In genomic region chr1:235888119-235888643, GRCh38 we compare ENCODE assay signal across 8 cellular contexts. TPM values are rescaled to one million over a fixed set of nuclear protein-coding genes. Genes with fewer than 3 reads are reported as not detected.
DNase-seq lines count a peak whose midpoint lies in the region; ATAC-seq, FAIRE-seq and TF ChIP-seq lines count a peak whose summit lies in the region.

No MANE protein-coding gene starts in this region.

- H3K4me1 ChIP-seq in esophagus squamous epithelium (peaks cover 4 to 17% (median 15%) of the 10 kb centered on the region in 3 donors), suprapubic skin (peaks cover 7% of the 10 kb centered on the region)

- no peak for TF ChIP-seq EP300 in suprapubic skin (IDR thresholded peaks at IDR 0.05)

- FAIRE-seq in GM12891 (lab: Jason Lieb, UNC): peak; percentile 87

- WGBS in esophagus squamous epithelium, 2 donors: 38 to 40% methylated on average over 8 of the region's 8 CpGs
- 78% methylated on average over 8 of the region's 8 CpGs for WGBS in suprapubic skin

- no peaks in the 10 kb centered on the region for H3K36me3 ChIP-seq in esophagus squamous epithelium
- H3K36me3 ChIP-seq in suprapubic skin: no peaks in the 10 kb centered on the region

- H3K27me3 ChIP-seq in esophagus squamous epithelium (no peaks in the 10 kb centered on the region), suprapubic skin (no peaks in the 10 kb centered on the region)

- peak; percentile 74 for ATAC-seq in GM21737 (IDR thresholded peaks at IDR 0.05; ENCODE audit: unreplicated experiment)
- ATAC-seq in SK-N-SH treated with all-trans-retinoic acid at 6 μM for 48 hours: no peak

- H3K9me3 ChIP-seq in esophagus squamous epithelium (no peaks in the 10 kb centered on the region), suprapubic skin (no peaks in the 10 kb centered on the region)

- H3K27ac ChIP-seq in esophagus squamous epithelium (peak overlapping the region in 3 of 4 donors; percentile 20 to 58 (median 57)), suprapubic skin (no peak overlapping the region)

- intact Hi-C loops in esophagus squamous epithelium (cut with DNase I): no loop called here

- TF ChIP-seq POLR2A in GM12891 (IDR thresholded peaks at IDR 0.05; ENCODE audit: low read depth, low read length) (no peak), esophagus squamous epithelium (IDR thresholded peaks at IDR 0.05) (no peak), suprapubic skin (IDR thresholded peaks at IDR 0.05) (no peak)

- H3K4me3 ChIP-seq in esophagus squamous epithelium: peak overlapping the region in 1 of 4 donors; percentile 40
- H3K4me3 ChIP-seq in suprapubic skin: no peak overlapping the region

- TF ChIP-seq CTCF in esophagus squamous epithelium (IDR thresholded peaks at IDR 0.05) (no peak), suprapubic skin (IDR thresholded peaks at IDR 0.05) (no peak)

- DNase-seq in GM12891 (ENCODE audit: insufficient read length, low spot score) (no peak), T follicular helper cell (ENCODE audit: low read depth) (peak; percentile 3), esophagus squamous epithelium (lab: John Stamatoyannopoulos, UW) (no peak), DMS53 treated with DMSO at 0.1 percent for 48 hours (lab: John Stamatoyannopoulos, UW; ENCODE audit: unreplicated experiment) (no peak), GM03348 (ENCODE audit: low spot score) (no peak), suprapubic skin (ENCODE audit: low spot score in 2 of 2) (no peak)

TF ChIP-seq in GM12891, 5 proteins besides CTCF, POLR2A, EP300 and RAD21:
- TF ChIP-seq POU2F2 (IDR thresholded peaks at IDR 0.05; ENCODE audit: low read depth, low read length) (no peak), SPI1 (IDR thresholded peaks at IDR 0.05; ENCODE audit: low read depth, low read length) (peak; percentile 59), TAF1 (IDR thresholded peaks at IDR 0.05; ENCODE audit: low read depth, low read length) (no peak)

TF ChIP-seq in SK-N-SH treated with all-trans-retinoic acid at 6 μM for 48 hours, 23 proteins besides CTCF, POLR2A, EP300 and RAD21:
- TF ChIP-seq POU6F1 (CRISPR knock-in tag; IDR thresholded peaks at IDR 0.05; ENCODE audit: borderline replicate concordance, low read depth) (no peak), ZNF8 (CRISPR knock-in tag; IDR thresholded peaks at IDR 0.05) (no peak), TOX (CRISPR knock-in tag; IDR thresholded peaks at IDR 0.05; ENCODE audit: borderline replicate concordance) (no peak), ZC3H10 (CRISPR knock-in tag; IDR thresholded peaks at IDR 0.05) (no peak), TSHZ2 (CRISPR knock-in tag; IDR thresholded peaks at IDR 0.05) (no peak), ZFP3 (CRISPR knock-in tag; IDR thresholded peaks at IDR 0.05) (no peak), ISL1 (CRISPR knock-in tag; IDR thresholded peaks at IDR 0.05) (no peak), BACH2 (CRISPR knock-in tag; IDR thresholded peaks at IDR 0.05; ENCODE audit: borderline replicate concordance) (no peak), TCF4 (CRISPR knock-in tag; IDR thresholded peaks at IDR 0.05; ENCODE audit: borderline replicate concordance) (no peak), CREB5 (CRISPR knock-in tag; IDR thresholded peaks at IDR 0.05; ENCODE audit: low read depth) (no peak), RARB (CRISPR knock-in tag; IDR thresholded peaks at IDR 0.05) (no peak), ZNF565 (CRISPR knock-in tag; conservative IDR thresholded peaks at IDR 0.05; ENCODE audit: low read depth) (no peak), SNAI2 (CRISPR knock-in tag; IDR thresholded peaks at IDR 0.05) (no peak), ARNTL (CRISPR knock-in tag; IDR thresholded peaks at IDR 0.05; ENCODE audit: borderline replicate concordance, low read depth) (no peak), CSRNP3 (CRISPR knock-in tag; IDR thresholded peaks at IDR 0.05) (no peak), ESRRG (CRISPR knock-in tag; IDR thresholded peaks at IDR 0.05) (no peak), ZNF70 (CRISPR knock-in tag; IDR thresholded peaks at IDR 0.05) (no peak), OSR1 (CRISPR knock-in tag; IDR thresholded peaks at IDR 0.05) (no peak)
- TF ChIP-seq, protein P1, sequence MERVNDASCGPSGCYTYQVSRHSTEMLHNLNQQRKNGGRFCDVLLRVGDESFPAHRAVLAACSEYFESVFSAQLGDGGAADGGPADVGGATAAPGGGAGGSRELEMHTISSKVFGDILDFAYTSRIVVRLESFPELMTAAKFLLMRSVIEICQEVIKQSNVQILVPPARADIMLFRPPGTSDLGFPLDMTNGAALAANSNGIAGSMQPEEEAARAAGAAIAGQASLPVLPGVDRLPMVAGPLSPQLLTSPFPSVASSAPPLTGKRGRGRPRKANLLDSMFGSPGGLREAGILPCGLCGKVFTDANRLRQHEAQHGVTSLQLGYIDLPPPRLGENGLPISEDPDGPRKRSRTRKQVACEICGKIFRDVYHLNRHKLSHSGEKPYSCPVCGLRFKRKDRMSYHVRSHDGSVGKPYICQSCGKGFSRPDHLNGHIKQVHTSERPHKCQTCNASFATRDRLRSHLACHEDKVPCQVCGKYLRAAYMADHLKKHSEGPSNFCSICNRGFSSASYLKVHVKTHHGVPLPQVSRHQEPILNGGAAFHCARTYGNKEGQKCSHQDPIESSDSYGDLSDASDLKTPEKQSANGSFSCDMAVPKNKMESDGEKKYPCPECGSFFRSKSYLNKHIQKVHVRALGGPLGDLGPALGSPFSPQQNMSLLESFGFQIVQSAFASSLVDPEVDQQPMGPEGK (CRISPR knock-in tag; IDR thresholded peaks at IDR 0.05; ENCODE audit: borderline replicate concordance): no peak
TF ChIP-seq in SK-N-SH treated with all-trans-retinoic acid at 6 μM for 48 hours: peak in this region for 0.

RNA-seq across cellular contexts. Expression of gene LYST, which starts 21.5 kb away (rescaled TPM):
- polyA plus RNA-seq in GM12891 (2012; ENCODE audit: low read depth, missing spikeins): 4.1 TPM
- total RNA-seq in esophagus squamous epithelium (10 to 100 TPM; 12.3 to 36.6 (median 21.0) TPM), suprapubic skin (100 to 1,000 TPM in 1 of 4 donors, 10 to 100 TPM in 3; 40.1 to 118 (median 68.8) TPM)
